In the genomic region with DNA sequence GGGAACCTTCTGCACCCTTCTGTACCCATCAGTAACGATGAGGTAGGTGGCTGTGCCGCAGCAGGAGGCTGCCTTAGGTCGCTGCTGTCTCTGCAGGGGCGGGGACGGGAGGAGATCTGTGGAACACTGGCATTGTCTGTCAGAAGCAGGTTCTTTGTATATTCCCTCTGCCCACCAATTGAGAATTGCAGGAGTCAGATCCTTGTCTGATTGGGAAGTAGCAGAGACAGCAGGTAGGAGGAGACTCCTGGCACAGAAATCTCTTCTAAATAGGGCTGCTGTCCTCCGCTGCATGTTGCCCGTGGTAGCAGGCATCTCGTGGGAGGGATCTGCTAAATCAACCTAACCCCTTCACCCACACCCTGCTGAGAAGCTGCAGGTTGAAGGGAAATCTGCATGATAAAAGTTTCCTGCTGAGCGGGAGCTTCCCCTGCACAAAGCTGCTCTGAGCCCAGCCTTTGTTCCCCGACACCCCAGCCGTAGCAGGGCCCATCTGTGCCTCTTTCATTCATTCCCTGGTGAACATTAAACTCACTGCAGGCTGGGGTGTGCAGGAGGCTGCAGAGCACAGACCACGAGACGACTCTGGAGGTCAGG, we compare ENCODE assay signal across 1 cellular context.
A peak's percentile ranks its signal among the peaks of the same experiment; 100 is the strongest.
TF ChIP-seq lines count a peak whose summit lies in the region.

No MANE protein-coding gene starts in this region.

TF ChIP-seq in WTC11, 78 proteins besides CTCF, POLR2A, EP300 and RAD21 (continued from another document and continues in another):
- TF ChIP-seq, protein P1, sequence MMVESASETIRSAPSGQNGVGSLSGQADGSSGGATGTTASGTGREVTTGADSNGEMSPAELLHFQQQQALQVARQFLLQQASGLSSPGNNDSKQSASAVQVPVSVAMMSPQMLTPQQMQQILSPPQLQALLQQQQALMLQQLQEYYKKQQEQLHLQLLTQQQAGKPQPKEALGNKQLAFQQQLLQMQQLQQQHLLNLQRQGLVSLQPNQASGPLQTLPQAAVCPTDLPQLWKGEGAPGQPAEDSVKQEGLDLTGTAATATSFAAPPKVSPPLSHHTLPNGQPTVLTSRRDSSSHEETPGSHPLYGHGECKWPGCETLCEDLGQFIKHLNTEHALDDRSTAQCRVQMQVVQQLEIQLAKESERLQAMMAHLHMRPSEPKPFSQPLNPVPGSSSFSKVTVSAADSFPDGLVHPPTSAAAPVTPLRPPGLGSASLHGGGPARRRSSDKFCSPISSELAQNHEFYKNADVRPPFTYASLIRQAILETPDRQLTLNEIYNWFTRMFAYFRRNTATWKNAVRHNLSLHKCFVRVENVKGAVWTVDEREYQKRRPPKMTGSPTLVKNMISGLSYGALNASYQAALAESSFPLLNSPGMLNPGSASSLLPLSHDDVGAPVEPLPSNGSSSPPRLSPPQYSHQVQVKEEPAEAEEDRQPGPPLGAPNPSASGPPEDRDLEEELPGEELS (CRISPR knock-in tag; IDR thresholded peaks at IDR 0.05) = peak; percentile 77
- TF ChIP-seq, protein P2, sequence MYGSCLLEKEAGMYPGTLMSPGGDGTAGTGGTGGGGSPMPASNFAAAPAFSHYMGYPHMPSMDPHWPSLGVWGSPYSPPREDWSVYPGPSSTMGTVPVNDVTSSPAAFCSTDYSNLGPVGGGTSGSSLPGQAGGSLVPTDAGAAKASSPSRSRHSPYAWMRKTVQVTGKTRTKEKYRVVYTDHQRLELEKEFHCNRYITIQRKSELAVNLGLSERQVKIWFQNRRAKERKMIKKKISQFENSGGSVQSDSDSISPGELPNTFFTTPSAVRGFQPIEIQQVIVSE (CRISPR knock-in tag; IDR thresholded peaks at IDR 0.05; ENCODE audit: borderline replicate concordance) = no peak
- TF ChIP-seq NR3C1 (CRISPR knock-in tag; conservative IDR thresholded peaks at IDR 0.05; ENCODE audit: low read depth) (no peak), IRF2 (CRISPR knock-in tag; IDR thresholded peaks at IDR 0.05; ENCODE audit: borderline replicate concordance, low read depth) (no peak), FOXK1 (CRISPR knock-in tag; IDR thresholded peaks at IDR 0.05) (peak; percentile 84), NFATC4 (CRISPR knock-in tag; IDR thresholded peaks at IDR 0.05) (no peak), HMGA2 (CRISPR knock-in tag; IDR thresholded peaks at IDR 0.05) (0 out of 2 replicates have a peak, but pooled peaks have one; percentile 4), TEAD1 (CRISPR knock-in tag; IDR thresholded peaks at IDR 0.05) (peak; percentile 73), SOX15 (CRISPR knock-in tag; IDR thresholded peaks at IDR 0.05) (no peak), ELF4 (CRISPR knock-in tag; IDR thresholded peaks at IDR 0.05; ENCODE audit: low read depth) (no peak), ZNF138 (CRISPR knock-in tag; conservative IDR thresholded peaks at IDR 0.05) (peak; percentile 82; the same call in 1 of the 2 replicates), GTF2I (CRISPR knock-in tag; conservative IDR thresholded peaks at IDR 0.05) (no peak), CREB1 (CRISPR knock-in tag; IDR thresholded peaks at IDR 0.05) (no peak), ZNF671 (CRISPR knock-in tag; IDR thresholded peaks at IDR 0.05) (no peak), MXD4 (CRISPR knock-in tag; IDR thresholded peaks at IDR 0.05; ENCODE audit: borderline replicate concordance) (no peak), NR1H2 (CRISPR knock-in tag; IDR thresholded peaks at IDR 0.05) (no peak), RELA (CRISPR knock-in tag; IDR thresholded peaks at IDR 0.05; ENCODE audit: borderline replicate concordance) (no peak), OVOL2 (CRISPR knock-in tag; IDR thresholded peaks at IDR 0.05; ENCODE audit: borderline replicate concordance) (no peak), ZNF219 (CRISPR knock-in tag; IDR thresholded peaks at IDR 0.05; ENCODE audit: borderline replicate concordance) (no peak), ZNF416 (CRISPR knock-in tag; IDR thresholded peaks at IDR 0.05) (no peak)
- TF ChIP-seq, protein P3, sequence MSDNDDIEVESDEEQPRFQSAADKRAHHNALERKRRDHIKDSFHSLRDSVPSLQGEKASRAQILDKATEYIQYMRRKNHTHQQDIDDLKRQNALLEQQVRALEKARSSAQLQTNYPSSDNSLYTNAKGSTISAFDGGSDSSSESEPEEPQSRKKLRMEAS (CRISPR knock-in tag; IDR thresholded peaks at IDR 0.05) = peak; percentile 83
- TF ChIP-seq, protein P4, sequence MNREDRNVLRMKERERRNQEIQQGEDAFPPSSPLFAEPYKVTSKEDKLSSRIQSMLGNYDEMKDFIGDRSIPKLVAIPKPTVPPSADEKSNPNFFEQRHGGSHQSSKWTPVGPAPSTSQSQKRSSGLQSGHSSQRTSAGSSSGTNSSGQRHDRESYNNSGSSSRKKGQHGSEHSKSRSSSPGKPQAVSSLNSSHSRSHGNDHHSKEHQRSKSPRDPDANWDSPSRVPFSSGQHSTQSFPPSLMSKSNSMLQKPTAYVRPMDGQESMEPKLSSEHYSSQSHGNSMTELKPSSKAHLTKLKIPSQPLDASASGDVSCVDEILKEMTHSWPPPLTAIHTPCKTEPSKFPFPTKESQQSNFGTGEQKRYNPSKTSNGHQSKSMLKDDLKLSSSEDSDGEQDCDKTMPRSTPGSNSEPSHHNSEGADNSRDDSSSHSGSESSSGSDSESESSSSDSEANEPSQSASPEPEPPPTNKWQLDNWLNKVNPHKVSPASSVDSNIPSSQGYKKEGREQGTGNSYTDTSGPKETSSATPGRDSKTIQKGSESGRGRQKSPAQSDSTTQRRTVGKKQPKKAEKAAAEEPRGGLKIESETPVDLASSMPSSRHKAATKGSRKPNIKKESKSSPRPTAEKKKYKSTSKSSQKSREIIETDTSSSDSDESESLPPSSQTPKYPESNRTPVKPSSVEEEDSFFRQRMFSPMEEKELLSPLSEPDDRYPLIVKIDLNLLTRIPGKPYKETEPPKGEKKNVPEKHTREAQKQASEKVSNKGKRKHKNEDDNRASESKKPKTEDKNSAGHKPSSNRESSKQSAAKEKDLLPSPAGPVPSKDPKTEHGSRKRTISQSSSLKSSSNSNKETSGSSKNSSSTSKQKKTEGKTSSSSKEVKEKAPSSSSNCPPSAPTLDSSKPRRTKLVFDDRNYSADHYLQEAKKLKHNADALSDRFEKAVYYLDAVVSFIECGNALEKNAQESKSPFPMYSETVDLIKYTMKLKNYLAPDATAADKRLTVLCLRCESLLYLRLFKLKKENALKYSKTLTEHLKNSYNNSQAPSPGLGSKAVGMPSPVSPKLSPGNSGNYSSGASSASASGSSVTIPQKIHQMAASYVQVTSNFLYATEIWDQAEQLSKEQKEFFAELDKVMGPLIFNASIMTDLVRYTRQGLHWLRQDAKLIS (CRISPR knock-in tag; IDR thresholded peaks at IDR 0.05; ENCODE audit: borderline replicate concordance) = no peak; the same call in 1 of the 2 replicates
- TF ChIP-seq, protein P5, sequence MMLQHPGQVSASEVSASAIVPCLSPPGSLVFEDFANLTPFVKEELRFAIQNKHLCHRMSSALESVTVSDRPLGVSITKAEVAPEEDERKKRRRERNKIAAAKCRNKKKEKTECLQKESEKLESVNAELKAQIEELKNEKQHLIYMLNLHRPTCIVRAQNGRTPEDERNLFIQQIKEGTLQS (CRISPR knock-in tag; conservative IDR thresholded peaks at IDR 0.05) = no peak
- TF ChIP-seq, protein P6, sequence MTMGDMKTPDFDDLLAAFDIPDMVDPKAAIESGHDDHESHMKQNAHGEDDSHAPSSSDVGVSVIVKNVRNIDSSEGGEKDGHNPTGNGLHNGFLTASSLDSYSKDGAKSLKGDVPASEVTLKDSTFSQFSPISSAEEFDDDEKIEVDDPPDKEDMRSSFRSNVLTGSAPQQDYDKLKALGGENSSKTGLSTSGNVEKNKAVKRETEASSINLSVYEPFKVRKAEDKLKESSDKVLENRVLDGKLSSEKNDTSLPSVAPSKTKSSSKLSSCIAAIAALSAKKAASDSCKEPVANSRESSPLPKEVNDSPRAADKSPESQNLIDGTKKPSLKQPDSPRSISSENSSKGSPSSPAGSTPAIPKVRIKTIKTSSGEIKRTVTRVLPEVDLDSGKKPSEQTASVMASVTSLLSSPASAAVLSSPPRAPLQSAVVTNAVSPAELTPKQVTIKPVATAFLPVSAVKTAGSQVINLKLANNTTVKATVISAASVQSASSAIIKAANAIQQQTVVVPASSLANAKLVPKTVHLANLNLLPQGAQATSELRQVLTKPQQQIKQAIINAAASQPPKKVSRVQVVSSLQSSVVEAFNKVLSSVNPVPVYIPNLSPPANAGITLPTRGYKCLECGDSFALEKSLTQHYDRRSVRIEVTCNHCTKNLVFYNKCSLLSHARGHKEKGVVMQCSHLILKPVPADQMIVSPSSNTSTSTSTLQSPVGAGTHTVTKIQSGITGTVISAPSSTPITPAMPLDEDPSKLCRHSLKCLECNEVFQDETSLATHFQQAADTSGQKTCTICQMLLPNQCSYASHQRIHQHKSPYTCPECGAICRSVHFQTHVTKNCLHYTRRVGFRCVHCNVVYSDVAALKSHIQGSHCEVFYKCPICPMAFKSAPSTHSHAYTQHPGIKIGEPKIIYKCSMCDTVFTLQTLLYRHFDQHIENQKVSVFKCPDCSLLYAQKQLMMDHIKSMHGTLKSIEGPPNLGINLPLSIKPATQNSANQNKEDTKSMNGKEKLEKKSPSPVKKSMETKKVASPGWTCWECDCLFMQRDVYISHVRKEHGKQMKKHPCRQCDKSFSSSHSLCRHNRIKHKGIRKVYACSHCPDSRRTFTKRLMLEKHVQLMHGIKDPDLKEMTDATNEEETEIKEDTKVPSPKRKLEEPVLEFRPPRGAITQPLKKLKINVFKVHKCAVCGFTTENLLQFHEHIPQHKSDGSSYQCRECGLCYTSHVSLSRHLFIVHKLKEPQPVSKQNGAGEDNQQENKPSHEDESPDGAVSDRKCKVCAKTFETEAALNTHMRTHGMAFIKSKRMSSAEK (CRISPR knock-in tag; IDR thresholded peaks at IDR 0.05; ENCODE audit: borderline replicate concordance) = no peak
- TF ChIP-seq, protein P7, sequence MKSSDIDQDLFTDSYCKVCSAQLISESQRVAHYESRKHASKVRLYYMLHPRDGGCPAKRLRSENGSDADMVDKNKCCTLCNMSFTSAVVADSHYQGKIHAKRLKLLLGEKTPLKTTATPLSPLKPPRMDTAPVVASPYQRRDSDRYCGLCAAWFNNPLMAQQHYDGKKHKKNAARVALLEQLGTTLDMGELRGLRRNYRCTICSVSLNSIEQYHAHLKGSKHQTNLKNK (CRISPR knock-in tag; IDR thresholded peaks at IDR 0.05) = no peak
- TF ChIP-seq, protein P8, sequence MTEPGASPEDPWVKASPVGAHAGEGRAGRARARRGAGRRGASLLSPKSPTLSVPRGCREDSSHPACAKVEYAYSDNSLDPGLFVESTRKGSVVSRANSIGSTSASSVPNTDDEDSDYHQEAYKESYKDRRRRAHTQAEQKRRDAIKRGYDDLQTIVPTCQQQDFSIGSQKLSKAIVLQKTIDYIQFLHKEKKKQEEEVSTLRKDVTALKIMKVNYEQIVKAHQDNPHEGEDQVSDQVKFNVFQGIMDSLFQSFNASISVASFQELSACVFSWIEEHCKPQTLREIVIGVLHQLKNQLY (CRISPR knock-in tag; IDR thresholded peaks at IDR 0.05) = no peak
- TF ChIP-seq, protein P9, sequence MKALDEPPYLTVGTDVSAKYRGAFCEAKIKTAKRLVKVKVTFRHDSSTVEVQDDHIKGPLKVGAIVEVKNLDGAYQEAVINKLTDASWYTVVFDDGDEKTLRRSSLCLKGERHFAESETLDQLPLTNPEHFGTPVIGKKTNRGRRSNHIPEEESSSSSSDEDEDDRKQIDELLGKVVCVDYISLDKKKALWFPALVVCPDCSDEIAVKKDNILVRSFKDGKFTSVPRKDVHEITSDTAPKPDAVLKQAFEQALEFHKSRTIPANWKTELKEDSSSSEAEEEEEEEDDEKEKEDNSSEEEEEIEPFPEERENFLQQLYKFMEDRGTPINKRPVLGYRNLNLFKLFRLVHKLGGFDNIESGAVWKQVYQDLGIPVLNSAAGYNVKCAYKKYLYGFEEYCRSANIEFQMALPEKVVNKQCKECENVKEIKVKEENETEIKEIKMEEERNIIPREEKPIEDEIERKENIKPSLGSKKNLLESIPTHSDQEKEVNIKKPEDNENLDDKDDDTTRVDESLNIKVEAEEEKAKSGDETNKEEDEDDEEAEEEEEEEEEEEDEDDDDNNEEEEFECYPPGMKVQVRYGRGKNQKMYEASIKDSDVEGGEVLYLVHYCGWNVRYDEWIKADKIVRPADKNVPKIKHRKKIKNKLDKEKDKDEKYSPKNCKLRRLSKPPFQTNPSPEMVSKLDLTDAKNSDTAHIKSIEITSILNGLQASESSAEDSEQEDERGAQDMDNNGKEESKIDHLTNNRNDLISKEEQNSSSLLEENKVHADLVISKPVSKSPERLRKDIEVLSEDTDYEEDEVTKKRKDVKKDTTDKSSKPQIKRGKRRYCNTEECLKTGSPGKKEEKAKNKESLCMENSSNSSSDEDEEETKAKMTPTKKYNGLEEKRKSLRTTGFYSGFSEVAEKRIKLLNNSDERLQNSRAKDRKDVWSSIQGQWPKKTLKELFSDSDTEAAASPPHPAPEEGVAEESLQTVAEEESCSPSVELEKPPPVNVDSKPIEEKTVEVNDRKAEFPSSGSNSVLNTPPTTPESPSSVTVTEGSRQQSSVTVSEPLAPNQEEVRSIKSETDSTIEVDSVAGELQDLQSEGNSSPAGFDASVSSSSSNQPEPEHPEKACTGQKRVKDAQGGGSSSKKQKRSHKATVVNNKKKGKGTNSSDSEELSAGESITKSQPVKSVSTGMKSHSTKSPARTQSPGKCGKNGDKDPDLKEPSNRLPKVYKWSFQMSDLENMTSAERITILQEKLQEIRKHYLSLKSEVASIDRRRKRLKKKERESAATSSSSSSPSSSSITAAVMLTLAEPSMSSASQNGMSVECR (CRISPR knock-in tag; IDR thresholded peaks at IDR 0.05; ENCODE audit: borderline replicate concordance) = no peak
- TF ChIP-seq, protein P10, sequence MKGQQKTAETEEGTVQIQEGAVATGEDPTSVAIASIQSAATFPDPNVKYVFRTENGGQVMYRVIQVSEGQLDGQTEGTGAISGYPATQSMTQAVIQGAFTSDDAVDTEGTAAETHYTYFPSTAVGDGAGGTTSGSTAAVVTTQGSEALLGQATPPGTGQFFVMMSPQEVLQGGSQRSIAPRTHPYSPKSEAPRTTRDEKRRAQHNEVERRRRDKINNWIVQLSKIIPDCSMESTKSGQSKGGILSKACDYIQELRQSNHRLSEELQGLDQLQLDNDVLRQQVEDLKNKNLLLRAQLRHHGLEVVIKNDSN (CRISPR knock-in tag; IDR thresholded peaks at IDR 0.05) = peak; percentile 72; the same call in 1 of the 2 replicates
- TF ChIP-seq, protein P11, sequence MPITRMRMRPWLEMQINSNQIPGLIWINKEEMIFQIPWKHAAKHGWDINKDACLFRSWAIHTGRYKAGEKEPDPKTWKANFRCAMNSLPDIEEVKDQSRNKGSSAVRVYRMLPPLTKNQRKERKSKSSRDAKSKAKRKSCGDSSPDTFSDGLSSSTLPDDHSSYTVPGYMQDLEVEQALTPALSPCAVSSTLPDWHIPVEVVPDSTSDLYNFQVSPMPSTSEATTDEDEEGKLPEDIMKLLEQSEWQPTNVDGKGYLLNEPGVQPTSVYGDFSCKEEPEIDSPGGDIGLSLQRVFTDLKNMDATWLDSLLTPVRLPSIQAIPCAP (CRISPR knock-in tag; IDR thresholded peaks at IDR 0.05) = no peak
- TF ChIP-seq, protein P12, sequence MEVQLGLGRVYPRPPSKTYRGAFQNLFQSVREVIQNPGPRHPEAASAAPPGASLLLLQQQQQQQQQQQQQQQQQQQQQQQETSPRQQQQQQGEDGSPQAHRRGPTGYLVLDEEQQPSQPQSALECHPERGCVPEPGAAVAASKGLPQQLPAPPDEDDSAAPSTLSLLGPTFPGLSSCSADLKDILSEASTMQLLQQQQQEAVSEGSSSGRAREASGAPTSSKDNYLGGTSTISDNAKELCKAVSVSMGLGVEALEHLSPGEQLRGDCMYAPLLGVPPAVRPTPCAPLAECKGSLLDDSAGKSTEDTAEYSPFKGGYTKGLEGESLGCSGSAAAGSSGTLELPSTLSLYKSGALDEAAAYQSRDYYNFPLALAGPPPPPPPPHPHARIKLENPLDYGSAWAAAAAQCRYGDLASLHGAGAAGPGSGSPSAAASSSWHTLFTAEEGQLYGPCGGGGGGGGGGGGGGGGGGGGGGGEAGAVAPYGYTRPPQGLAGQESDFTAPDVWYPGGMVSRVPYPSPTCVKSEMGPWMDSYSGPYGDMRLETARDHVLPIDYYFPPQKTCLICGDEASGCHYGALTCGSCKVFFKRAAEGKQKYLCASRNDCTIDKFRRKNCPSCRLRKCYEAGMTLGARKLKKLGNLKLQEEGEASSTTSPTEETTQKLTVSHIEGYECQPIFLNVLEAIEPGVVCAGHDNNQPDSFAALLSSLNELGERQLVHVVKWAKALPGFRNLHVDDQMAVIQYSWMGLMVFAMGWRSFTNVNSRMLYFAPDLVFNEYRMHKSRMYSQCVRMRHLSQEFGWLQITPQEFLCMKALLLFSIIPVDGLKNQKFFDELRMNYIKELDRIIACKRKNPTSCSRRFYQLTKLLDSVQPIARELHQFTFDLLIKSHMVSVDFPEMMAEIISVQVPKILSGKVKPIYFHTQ (CRISPR knock-in tag; IDR thresholded peaks at IDR 0.05) = no peak
